ENCODE assay signal across 14 cellular contexts in genomic region chr6:54419885-54420284, GRCh38.
A peak's percentile ranks its signal among the peaks of the same experiment; 100 is the strongest.
DNase-seq lines count a peak whose midpoint lies in the region; ATAC-seq, FAIRE-seq and TF ChIP-seq lines count a peak whose summit lies in the region.
"Had no signal": no experiment of that assay in that cellular context is flagged by ENCODE, and none has a peak within 500 bp of the region (broad histone marks: within the 10 kb centered on the region; RNA-seq: fewer than 3 reads in every experiment).

No MANE protein-coding gene starts in this region.

- peak overlapping the region; percentile 35 for H3K4me2 ChIP-seq in keratinocyte (ENCODE audit: control insufficient read depth, extremely low read depth, insufficient read depth, low read depth, low read length)

- ATAC-seq in GM21447 (IDR thresholded peaks at IDR 0.05; ENCODE audit: unreplicated experiment) = no peak
- ATAC-seq in HG03457 (IDR thresholded peaks at IDR 0.05; ENCODE audit: unreplicated experiment) = no peak
- ATAC-seq: effector memory CD8-positive, alpha-beta T cell; K562 had no signal

- dilution Hi-C loops in keratinocyte (cut with MboI; ENCODE audit: extremely low pct_ligation_motif_present, low sequenced_read_pairs) = no loop called here

- H3K4me3 ChIP-seq in keratinocyte (ENCODE audit: control insufficient read depth in 2 of 3, extremely low read depth in 1 of 3, insufficient read depth in 2 of 3, low read depth in 1 of 3, low read length in 3 of 3) = no peak overlapping the region
- H3K4me3 ChIP-seq: K562 had no signal

- FAIRE-seq in keratinocyte (lab: Jason Lieb, UNC) = peak; percentile 90
- FAIRE-seq: K562 had no signal

- peak overlapping the region; percentile 63 for H2AFZ ChIP-seq in keratinocyte (ENCODE audit: control insufficient read depth, low read length)

- H3K27me3 ChIP-seq in keratinocyte (ENCODE audit: control insufficient read depth, extremely low read depth, insufficient read depth, low read length) = no peaks in the 10 kb centered on the region

- H3K9me1 ChIP-seq in keratinocyte (ENCODE audit: control insufficient read depth, extremely low read depth, insufficient read depth, low read length) = no peaks in the 10 kb centered on the region

- H3K79me2 ChIP-seq in keratinocyte (ENCODE audit: control insufficient read depth, insufficient read depth, low read length) = no peaks in the 10 kb centered on the region

- no peaks in the 10 kb centered on the region for H3K9me3 ChIP-seq in keratinocyte (ENCODE audit: control insufficient read depth, low read depth, low read length)

- DNase-seq in ACHN (peak; percentile 76), HS-27A (ENCODE audit: low read depth) (peak; percentile 8), astrocyte of the hippocampus (ENCODE audit: low read depth, low spot score) (peak; percentile 72), keratinocyte (ENCODE audit: low read depth, low spot score) (peak; percentile 48), NCI-H524 treated with DMSO at 0.1 percent for 48 hours (lab: John Stamatoyannopoulos, UW) (no peak)
- DNase-seq in activated CD4-positive, alpha-beta T cell treated with anti-CD3 and anti-CD28 coated beads, Interleukin-2, amount 50 U/mL, for 1 hour = no peak
- DNase-seq: effector memory CD8-positive, alpha-beta T cell; NCI-H2171 treated with DMSO at 0.1 percent for 48 hours; stimulated activated CD4-positive, alpha-beta T cell treated with anti-CD3 and anti-CD28 coated beads, Interleukin-4, amount 100 ng/mL, for 24 hours; substantia nigra had no signal

- H3K36me3 ChIP-seq in keratinocyte (ENCODE audit: control insufficient read depth in 2 of 2, extremely low read depth in 1 of 2, insufficient read depth in 2 of 2, low read length in 2 of 2) = no peaks in the 10 kb centered on the region

- peak overlapping the region; percentile 13 for H3K9ac ChIP-seq in keratinocyte (ENCODE audit: control insufficient read depth, extremely low read depth, insufficient read depth, low read length)

- TF ChIP-seq CTCF in keratinocyte (optimal IDR thresholded peaks at IDR 0.05 in 1 of 3, IDR thresholded peaks at IDR 0.05 in 1 of 3, conservative IDR thresholded peaks at IDR 0.05 in 1 of 3; ENCODE audit: extremely low read depth in 1 of 3, insufficient read depth in 2 of 3, low read length in 3 of 3) = no peak

- in situ Hi-C loops in ACHN (cut with HindIII; ENCODE audit: low pct_ligation_motif_present, low pct_unique_long_range_greater_than_20kb, low sequenced_read_pairs) = no loop called here

- H3K4me1 ChIP-seq in keratinocyte (ENCODE audit: control insufficient read depth, extremely low read depth, insufficient read depth, low read length) = peaks cover 11% of the 10 kb centered on the region

- peak overlapping the region; percentile 86 for H3K27ac ChIP-seq in keratinocyte (ENCODE audit: control insufficient read depth, insufficient read depth, low read length)
- H3K27ac ChIP-seq: C4-2B had no signal

- H4K20me1 ChIP-seq in keratinocyte (ENCODE audit: control insufficient read depth, extremely low read depth, insufficient read depth, low read length) = no peaks in the 10 kb centered on the region

Comparison
In these comparisons a context has a peak if more than half of its experiments do, and no peak if none do; other contexts are left out.
1. DNase-seq: peak in ACHN (single experiment), HS-27A (single experiment), astrocyte of the hippocampus (single experiment) and keratinocyte (single experiment); none in NCI-H524 treated with DMSO at 0.1 percent for 48 hours (single experiment) and activated CD4-positive, alpha-beta T cell treated with anti-CD3 and anti-CD28 coated beads, Interleukin-2, amount 50 U/mL, for 1 hour (single experiment).